18 cellular contexts compared by ENCODE assay signal in the genomic region with DNA sequence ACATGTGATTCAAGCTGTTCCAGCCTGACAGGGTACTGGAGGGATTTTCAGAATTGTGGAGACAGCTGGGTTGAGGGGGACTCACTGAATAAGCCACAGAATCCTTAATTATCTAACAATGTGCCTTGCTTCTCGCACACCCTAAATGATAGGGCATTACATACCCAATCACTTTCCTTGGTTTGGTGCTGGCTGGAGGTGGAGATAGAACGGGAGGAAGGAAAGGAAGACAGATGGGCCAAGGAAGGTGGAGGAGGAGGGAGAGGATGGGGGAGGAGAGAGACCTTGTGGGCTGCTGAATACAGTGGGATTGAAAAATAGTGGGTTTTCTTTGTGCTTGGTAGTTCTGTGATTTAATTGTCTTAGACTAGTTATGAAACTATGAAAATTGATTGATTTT. TPM values are rescaled to one million over a fixed set of nuclear protein-coding genes. Genes with fewer than 3 reads are reported as not detected.
"Had no signal": no experiment of that assay in that cellular context is flagged by ENCODE, and none has a peak within 500 bp of the region (broad histone marks: within the 10 kb centered on the region; RNA-seq: fewer than 3 reads in every experiment).

No MANE protein-coding gene starts in this region.

- H3K9me3 Mint-ChIP-seq: activated CD4-positive, alpha-beta memory T cell treated with anti-CD3 and anti-CD28 coated beads, Interleukin-2, amount 10 ng/mL, durations not matched to agents 7 days and 5 days; activated T-helper 1 cell treated with anti-CD3 and anti-CD28 coated beads, Interleukin-12 subunit alpha, Interleukin-12 subunit beta, Interleukin-2, Interleukin-4 antibody, amounts not matched to agents 30 ng/mL and 10 ng/mL and 1 ng/mL, durations not matched to agents 14 hours and 24 hours and 36 hours; natural killer cell treated with Interleukin-12 subunit alpha and Interleukin-12 subunit beta and Interleukin-15 and Interleukin-18, amount 100 ng/mL, for 72 hours had no signal

- H3K4me3 ChIP-seq: colonic mucosa, heart left ventricle, mucosa of descending colon, right atrium auricular region, skin epidermis, stomach, uterus had no signal

- H3K27ac Mint-ChIP-seq: activated CD4-positive, alpha-beta memory T cell treated with anti-CD3 and anti-CD28 coated beads, Interleukin-2, amount 10 ng/mL, durations not matched to agents 7 days and 5 days; activated CD4-positive, alpha-beta T cell treated with anti-CD3 and anti-CD28 coated beads for 36 hours; activated naive CD8-positive, alpha-beta T cell treated with anti-CD3 and anti-CD28 coated beads, Interleukin-2, amount 50 U/mL, for 24 hours; activated T-helper 1 cell treated with anti-CD3 and anti-CD28 coated beads, Interleukin-12 subunit alpha, Interleukin-12 subunit beta, Interleukin-2, Interleukin-4 antibody, amounts not matched to agents 30 ng/mL and 10 ng/mL and 1 ng/mL, durations not matched to agents 14 hours and 24 hours and 36 hours; natural killer cell treated with Interleukin-12 subunit alpha and Interleukin-12 subunit beta and Interleukin-15 and Interleukin-18, amount 100 ng/mL, for 72 hours had no signal

- H3K4me1 ChIP-seq: colonic mucosa, uterus had no signal

- H3K27me3 ChIP-seq: colonic mucosa, right atrium auricular region, stomach, uterus had no signal

- H3K9me3 ChIP-seq: colonic mucosa, heart left ventricle, mucosa of descending colon, right atrium auricular region, stomach, uterus had no signal

- H3K36me3 ChIP-seq: colonic mucosa, heart left ventricle, right atrium auricular region, stomach, uterus had no signal

- H3K9ac ChIP-seq: parathyroid adenoma had no signal

- DNase-seq: activated CD4-positive, alpha-beta memory T cell treated with anti-CD3 and anti-CD28 coated beads, Interleukin-2, amount 10 ng/mL, durations not matched to agents 7 days and 5 days; activated CD4-positive, alpha-beta T cell treated with anti-CD3 and anti-CD28 coated beads for 36 hours; activated CD8-positive, alpha-beta memory T cell treated with anti-CD3 and anti-CD28 coated beads, Interleukin-2, amount 50 U/mL, for 48 hours; activated naive CD4-positive, alpha-beta T cell treated with Interleukin-2 at 50 U/mL for 16 hours; activated naive CD8-positive, alpha-beta T cell treated with anti-CD3 and anti-CD28 coated beads, Interleukin-2, amount 50 U/mL, for 24 hours; colonic mucosa; foreskin melanocyte; heart left ventricle; mammary epithelial cell; mucosa of descending colon; stomach; uterus had no signal

- H3K27ac ChIP-seq: colonic mucosa, heart left ventricle, parathyroid adenoma, right atrium auricular region, skin epidermis, stomach, uterus had no signal

- H3K4me3 Mint-ChIP-seq: activated CD4-positive, alpha-beta memory T cell treated with anti-CD3 and anti-CD28 coated beads, Interleukin-2, amount 10 ng/mL, durations not matched to agents 7 days and 5 days; activated CD4-positive, alpha-beta T cell treated with anti-CD3 and anti-CD28 coated beads for 36 hours; activated naive CD8-positive, alpha-beta T cell treated with anti-CD3 and anti-CD28 coated beads, Interleukin-2, amount 50 U/mL, for 24 hours; activated T-helper 1 cell treated with anti-CD3 and anti-CD28 coated beads, Interleukin-12 subunit alpha, Interleukin-12 subunit beta, Interleukin-2, Interleukin-4 antibody, amounts not matched to agents 30 ng/mL and 10 ng/mL and 1 ng/mL, durations not matched to agents 14 hours and 24 hours and 36 hours; natural killer cell treated with Interleukin-12 subunit alpha and Interleukin-12 subunit beta and Interleukin-15 and Interleukin-18, amount 100 ng/mL, for 72 hours had no signal

- H3K36me3 Mint-ChIP-seq: natural killer cell treated with Interleukin-12 subunit alpha and Interleukin-12 subunit beta and Interleukin-15 and Interleukin-18, amount 100 ng/mL, for 72 hours had no signal

- ATAC-seq: activated CD4-positive, alpha-beta T cell treated with anti-CD3 and anti-CD28 coated beads for 36 hours; activated naive CD8-positive, alpha-beta T cell treated with anti-CD3 and anti-CD28 coated beads, Interleukin-2, amount 50 U/mL, for 24 hours; heart left ventricle; left lobe of liver; mucosa of descending colon; natural killer cell treated with Interleukin-12 subunit alpha and Interleukin-12 subunit beta and Interleukin-15 and Interleukin-18, amount 100 ng/mL, for 72 hours had no signal

- H3K4me1 Mint-ChIP-seq: activated CD4-positive, alpha-beta memory T cell treated with anti-CD3 and anti-CD28 coated beads, Interleukin-2, amount 10 ng/mL, durations not matched to agents 7 days and 5 days had no signal

RNA-seq across cellular contexts. Expression of a gene that starts 20.8 kb away (rescaled TPM):
- polyA plus RNA-seq: mammary epithelial cell had no signal
